In genomic region chr1:23559985-23560755, GRCh38 we compare ENCODE assay signal across 8 cellular contexts. TPM values are rescaled to one million over a fixed set of nuclear protein-coding genes. Genes with fewer than 3 reads are reported as not detected.
DNase-seq lines count a peak whose midpoint lies in the region; ATAC-seq, FAIRE-seq and TF ChIP-seq lines count a peak whose summit lies in the region.

No MANE protein-coding gene starts in this region.

- H3K9me1 ChIP-seq in keratinocyte (ENCODE audit: control insufficient read depth, extremely low read depth, insufficient read depth, low read length), result no peaks in the 10 kb centered on the region

- H3K9me3 ChIP-seq in keratinocyte (ENCODE audit: control insufficient read depth, low read depth, low read length), result no peaks in the 10 kb centered on the region

- H3K9me3 Mint-ChIP-seq in activated naive CD4-positive, alpha-beta T cell treated with anti-CD3 and anti-CD28 coated beads, Interleukin-2, amount 10 ng/mL, durations not matched to agents 7 days and 5 days, result no peaks in the 10 kb centered on the region
- no peaks in the 10 kb centered on the region for H3K9me3 Mint-ChIP-seq in activated T-helper 2 cell treated with anti-CD3 and anti-CD28 coated beads, Interferon-gamma antibody, Interleukin-2, Interleukin-4, amounts not matched to agents 10 μg/mL and 5 μg/mL and 100 μg/mL, durations not matched to agents 14 hours and 24 hours and 36 hours

- H4K20me1 ChIP-seq in keratinocyte (ENCODE audit: control insufficient read depth, extremely low read depth, insufficient read depth, low read length), result no peaks in the 10 kb centered on the region

- H3K9ac ChIP-seq in keratinocyte (ENCODE audit: control insufficient read depth, extremely low read depth, insufficient read depth, low read length), result peak overlapping the region; percentile 79

- H3K4me3 ChIP-seq in keratinocyte (ENCODE audit: control insufficient read depth in 2 of 3, extremely low read depth in 1 of 3, insufficient read depth in 2 of 3, low read depth in 1 of 3, low read length in 3 of 3), result peak overlapping the region; percentile 54 to 92 (median 79)

- no peaks in the 10 kb centered on the region for H3K27me3 ChIP-seq in keratinocyte (ENCODE audit: control insufficient read depth, extremely low read depth, insufficient read depth, low read length)

- peaks cover 57% of the 10 kb centered on the region for H3K27me3 Mint-ChIP-seq in activated naive CD4-positive, alpha-beta T cell treated with anti-CD3 and anti-CD28 coated beads, Interleukin-2, amount 10 ng/mL, durations not matched to agents 7 days and 5 days
- peaks cover 43% of the 10 kb centered on the region for H3K27me3 Mint-ChIP-seq in activated T-helper 2 cell treated with anti-CD3 and anti-CD28 coated beads, Interferon-gamma antibody, Interleukin-2, Interleukin-4, amounts not matched to agents 10 μg/mL and 5 μg/mL and 100 μg/mL, durations not matched to agents 14 hours and 24 hours and 36 hours (ENCODE audit: low read depth)

- peak overlapping the region; percentile 94 for H3K4me2 ChIP-seq in keratinocyte (ENCODE audit: control insufficient read depth, extremely low read depth, insufficient read depth, low read depth, low read length)

- CTCF ChIA-PET in activated naive CD4-positive, alpha-beta T cell treated with anti-CD3 and anti-CD28 coated beads, Interleukin-2, amount 10 ng/mL, durations not matched to agents 7 days and 5 days (lab: Charles Lee), result interaction anchor here (1.2 to 22.3 kb wide), 4 partner anchors 15 to 74 kb away, joined by 3 to 715 read pairs (median 10); no protein-coding TSS in a partner anchor
- CTCF ChIA-PET in HEK293T (lab: Yijun Ruan, JAX), result interaction anchor here (0.7 to 2.9 kb wide), 4 partner anchors 30 to 105 kb away, joined by 3 to 16 read pairs (median 8); no protein-coding TSS in a partner anchor

- POLR2A ChIA-PET in HEK293T (lab: Yijun Ruan, JAX), result interaction anchor here (0.7 to 3.9 kb wide), 12 partner anchors 9 to 184 kb away, joined by 3 to 33 read pairs (median 6); partner anchors contain the start of gene E2F2

- FAIRE-seq in keratinocyte (lab: Jason Lieb, UNC), result no peak

- no peaks in the 10 kb centered on the region for H3K36me3 ChIP-seq in keratinocyte (ENCODE audit: control insufficient read depth in 2 of 2, extremely low read depth in 1 of 2, insufficient read depth in 2 of 2, low read length in 2 of 2)

- no peak for TF ChIP-seq CTCF in keratinocyte (optimal IDR thresholded peaks at IDR 0.05 in 1 of 3, IDR thresholded peaks at IDR 0.05 in 1 of 3, conservative IDR thresholded peaks at IDR 0.05 in 1 of 3; ENCODE audit: extremely low read depth in 1 of 3, insufficient read depth in 2 of 3, low read length in 3 of 3)

- peak overlapping the region; percentile 73 for H2AFZ ChIP-seq in keratinocyte (ENCODE audit: control insufficient read depth, low read length)

- peak overlapping the region; percentile 88 for H3K27ac Mint-ChIP-seq in activated naive CD4-positive, alpha-beta T cell treated with anti-CD3 and anti-CD28 coated beads, Interleukin-2, amount 10 ng/mL, durations not matched to agents 7 days and 5 days
- no peak overlapping the region for H3K27ac Mint-ChIP-seq in activated T-helper 2 cell treated with anti-CD3 and anti-CD28 coated beads, Interferon-gamma antibody, Interleukin-2, Interleukin-4, amounts not matched to agents 10 μg/mL and 5 μg/mL and 100 μg/mL, durations not matched to agents 14 hours and 24 hours and 36 hours

- no peak for ATAC-seq in GM19452 (IDR thresholded peaks at IDR 0.05; ENCODE audit: unreplicated experiment)

- dilution Hi-C loops in keratinocyte (cut with MboI; ENCODE audit: extremely low pct_ligation_motif_present, low sequenced_read_pairs), result no loop called here

- peaks cover 7% of the 10 kb centered on the region for H3K79me2 ChIP-seq in keratinocyte (ENCODE audit: control insufficient read depth, insufficient read depth, low read length)

- peaks cover 47% of the 10 kb centered on the region for H3K4me1 ChIP-seq in keratinocyte (ENCODE audit: control insufficient read depth, extremely low read depth, insufficient read depth, low read length)

- H3K4me3 Mint-ChIP-seq in activated naive CD4-positive, alpha-beta T cell treated with anti-CD3 and anti-CD28 coated beads, Interleukin-2, amount 10 ng/mL, durations not matched to agents 7 days and 5 days, result peak overlapping the region; percentile 90
- peak overlapping the region; percentile 91 for H3K4me3 Mint-ChIP-seq in activated T-helper 2 cell treated with anti-CD3 and anti-CD28 coated beads, Interferon-gamma antibody, Interleukin-2, Interleukin-4, amounts not matched to agents 10 μg/mL and 5 μg/mL and 100 μg/mL, durations not matched to agents 14 hours and 24 hours and 36 hours (ENCODE audit: low read depth)

- intact Hi-C loops in activated T-helper 2 cell treated with anti-CD3 and anti-CD28 coated beads, Interferon-gamma antibody, Interleukin-2, Interleukin-4, amounts not matched to agents 10 μg/mL and 5 μg/mL and 100 μg/mL, durations not matched to agents 14 hours and 24 hours and 36 hours (cut with micrococcal nuclease), result loop anchor here (1.0 to 2.0 kb wide), 4 partner anchors 17 to 57 kb away; partner anchors contain the start of gene E2F2

- peaks cover 67% of the 10 kb centered on the region for H3K4me1 Mint-ChIP-seq in activated naive CD4-positive, alpha-beta T cell treated with anti-CD3 and anti-CD28 coated beads, Interleukin-2, amount 10 ng/mL, durations not matched to agents 7 days and 5 days
- H3K4me1 Mint-ChIP-seq in activated T-helper 2 cell treated with anti-CD3 and anti-CD28 coated beads, Interferon-gamma antibody, Interleukin-2, Interleukin-4, amounts not matched to agents 10 μg/mL and 5 μg/mL and 100 μg/mL, durations not matched to agents 14 hours and 24 hours and 36 hours (ENCODE audit: low read depth), result peaks cover 65% of the 10 kb centered on the region

- H3K36me3 Mint-ChIP-seq in activated naive CD4-positive, alpha-beta T cell treated with anti-CD3 and anti-CD28 coated beads, Interleukin-2, amount 10 ng/mL, durations not matched to agents 7 days and 5 days, result peaks cover 12% of the 10 kb centered on the region
- H3K36me3 Mint-ChIP-seq in activated T-helper 2 cell treated with anti-CD3 and anti-CD28 coated beads, Interferon-gamma antibody, Interleukin-2, Interleukin-4, amounts not matched to agents 10 μg/mL and 5 μg/mL and 100 μg/mL, durations not matched to agents 14 hours and 24 hours and 36 hours (ENCODE audit: low read depth), result peaks cover 14% of the 10 kb centered on the region

- DNase-seq in activated naive CD4-positive, alpha-beta T cell treated with anti-CD3 and anti-CD28 coated beads, Interleukin-2, amount 10 ng/mL, durations not matched to agents 7 days and 5 days, result no peak
- DNase-seq in activated naive CD4-positive, alpha-beta T cell treated with Interleukin-2 at 50 U/mL for 16 hours, result no peak
- no peak for DNase-seq in activated T-helper 2 cell treated with anti-CD3 and anti-CD28 coated beads, Interferon-gamma antibody, Interleukin-2, Interleukin-4, amounts not matched to agents 10 μg/mL and 5 μg/mL and 100 μg/mL, durations not matched to agents 14 hours and 24 hours and 36 hours (ENCODE audit: low spot score)
- DNase-seq in keratinocyte (ENCODE audit: low read depth, low spot score) (no peak), amygdala (lab: John Stamatoyannopoulos, UW) (no peak), HEK293T (ENCODE audit: extremely low spot score) (no peak)

- H3K27ac ChIP-seq in keratinocyte (ENCODE audit: control insufficient read depth, insufficient read depth, low read length) (peak overlapping the region; percentile 78), temporal lobe (ENCODE audit: low read depth, low read length) (peak overlapping the region; percentile 88)

TF ChIP-seq in HEK293T, 16 proteins besides CTCF, POLR2A, EP300 and RAD21 (continues in another document):
- TF ChIP-seq CTBP1 (IDR thresholded peaks at IDR 0.05; ENCODE audit: borderline replicate concordance), result no peak
- no peak for TF ChIP-seq FOXM1 (IDR thresholded peaks at IDR 0.05; ENCODE audit: borderline replicate concordance)
- TF ChIP-seq ARNT (IDR thresholded peaks at IDR 0.05), result no peak
- TF ChIP-seq SUZ12 (IDR thresholded peaks at IDR 0.05), result no peak
- no peak for TF ChIP-seq SP1 (IDR thresholded peaks at IDR 0.05)
- TF ChIP-seq HDGF (IDR thresholded peaks at IDR 0.05; ENCODE audit: borderline replicate concordance), result no peak
- no peak for TF ChIP-seq BHLHE40 (IDR thresholded peaks at IDR 0.05; ENCODE audit: borderline replicate concordance)
- TF ChIP-seq LEF1 (IDR thresholded peaks at IDR 0.05; ENCODE audit: borderline replicate concordance), result no peak

RNA-seq across cellular contexts. Expression of gene ID3, which starts 0.9 kb away (rescaled TPM):
- total RNA-seq in activated T-helper 2 cell treated with anti-CD3 and anti-CD28 coated beads, Interferon-gamma antibody, Interleukin-2, Interleukin-4, amounts not matched to agents 10 μg/mL and 5 μg/mL and 100 μg/mL, durations not matched to agents 14 hours and 24 hours and 36 hours, result 24.7 and 26.9 TPM in 2 replicates
- polyA plus RNA-seq in keratinocyte, result 12.7 to 62.4 TPM (median 38.0 TPM) in 3 replicates
- polyA plus RNA-seq in keratinocyte (2011; ENCODE audit: low read depth), result 81.8 TPM
- polyA plus RNA-seq in keratinocyte (2011; cell fraction: cytosol; rRNA removed), result 40.0 and 63.5 TPM in 2 replicates
- 90.9 and 100.0 TPM in 2 replicates for polyA plus RNA-seq in keratinocyte (2011; cell fraction: nucleus; rRNA removed)
- polyA plus RNA-seq in keratinocyte (2012; ENCODE audit: low replicate concordance), result 15.2 and 117 TPM in 2 replicates
- 16.4 to 32.4 TPM (median 23.3 TPM) in 3 replicates for polyA minus RNA-seq in keratinocyte
- 81.9 TPM for polyA minus RNA-seq in keratinocyte (2011; cell fraction: cytosol; rRNA and poly(A)+ RNA removed)
- 41.0 and 43.1 TPM in 2 replicates for polyA minus RNA-seq in keratinocyte (2011; cell fraction: nucleus; rRNA and poly(A)+ RNA removed)
- total RNA-seq in temporal lobe, result 13.8 TPM

RNA-seq across cellular contexts. Expression of gene E2F2, which starts 29.1 kb away (rescaled TPM):
- total RNA-seq in activated T-helper 2 cell treated with anti-CD3 and anti-CD28 coated beads, Interferon-gamma antibody, Interleukin-2, Interleukin-4, amounts not matched to agents 10 μg/mL and 5 μg/mL and 100 μg/mL, durations not matched to agents 14 hours and 24 hours and 36 hours, result 17.2 and 18.6 TPM in 2 replicates
- 0.05 to 0.12 TPM (median 0.06 TPM) in 3 replicates for polyA plus RNA-seq in keratinocyte
- polyA plus RNA-seq in keratinocyte (2011; ENCODE audit: low read depth), result 0.10 TPM
- polyA plus RNA-seq in keratinocyte (2011; cell fraction: cytosol; rRNA removed), result 0.03 and 0.06 TPM in 2 replicates
- polyA plus RNA-seq in keratinocyte (2011; cell fraction: nucleus; rRNA removed), result 0.13 TPM in 2 replicates
- polyA plus RNA-seq in keratinocyte (2012; ENCODE audit: low replicate concordance), result 0.20 and 0.23 TPM in 2 replicates
- polyA minus RNA-seq in keratinocyte, result 0.10 to 1.4 TPM (median 0.20 TPM) in 3 replicates
- 0.77 TPM for polyA minus RNA-seq in keratinocyte (2011; cell fraction: cytosol; rRNA and poly(A)+ RNA removed)
- 0.11 and 0.16 TPM in 2 replicates for polyA minus RNA-seq in keratinocyte (2011; cell fraction: nucleus; rRNA and poly(A)+ RNA removed)
- 0.74 TPM for total RNA-seq in temporal lobe

Comparison
In these comparisons a context has a peak if more than half of its experiments do, and no peak if none do; other contexts are left out.
1. RNA of gene E2F2, which starts 29.1 kb away (total RNA-seq): 17.2 to 18.6 TPM in activated T-helper 2 cell treated with anti-CD3 and anti-CD28 coated beads, Interferon-gamma antibody, Interleukin-2, Interleukin-4, amounts not matched to agents 10 μg/mL and 5 μg/mL and 100 μg/mL, durations not matched to agents 14 hours and 24 hours and 36 hours; 0.74 TPM in temporal lobe (single experiment); every median in the first group is over 10 times any median in the second.